Comparison of ENCODE assay signal across 4 cellular contexts in genomic region chr7:108053250-108053649, GRCh38.
A peak's percentile ranks its signal among the peaks of the same experiment; 100 is the strongest.
TF ChIP-seq lines count a peak whose summit lies in the region.

No MANE protein-coding gene starts in this region.

TF ChIP-seq in SK-N-SH, 30 proteins besides CTCF, POLR2A, EP300 and RAD21:
- TF ChIP-seq GABPA (IDR thresholded peaks at IDR 0.05; ENCODE audit: low read depth) (no peak), USF2 (IDR thresholded peaks at IDR 0.05; ENCODE audit: borderline replicate concordance, low read depth, low read length) (no peak), TAF1 (IDR thresholded peaks at IDR 0.05; ENCODE audit: borderline replicate concordance, low read depth, low read length) (no peak), EZH2phosphoT487 (IDR thresholded peaks at IDR 0.05; ENCODE audit: borderline replicate concordance, low read depth) (no peak), REST (IDR thresholded peaks at IDR 0.05; ENCODE audit: low read depth, low read length) (peak; percentile 55; the same call in 1 of the 2 replicates), RFX5 (IDR thresholded peaks at IDR 0.05; ENCODE audit: low read length) (no peak), MEF2A (IDR thresholded peaks at IDR 0.05; ENCODE audit: borderline replicate concordance, low read depth) (no peak), FOXJ3 (CRISPR knock-in tag; IDR thresholded peaks at IDR 0.05) (no peak)

TF ChIP-seq in SK-N-SH treated with all-trans-retinoic acid at 6 μM for 48 hours, 23 proteins besides CTCF, POLR2A, EP300 and RAD21:
- no peak for TF ChIP-seq GLIS3 (CRISPR knock-in tag; IDR thresholded peaks at IDR 0.05)
- TF ChIP-seq, protein P1, sequence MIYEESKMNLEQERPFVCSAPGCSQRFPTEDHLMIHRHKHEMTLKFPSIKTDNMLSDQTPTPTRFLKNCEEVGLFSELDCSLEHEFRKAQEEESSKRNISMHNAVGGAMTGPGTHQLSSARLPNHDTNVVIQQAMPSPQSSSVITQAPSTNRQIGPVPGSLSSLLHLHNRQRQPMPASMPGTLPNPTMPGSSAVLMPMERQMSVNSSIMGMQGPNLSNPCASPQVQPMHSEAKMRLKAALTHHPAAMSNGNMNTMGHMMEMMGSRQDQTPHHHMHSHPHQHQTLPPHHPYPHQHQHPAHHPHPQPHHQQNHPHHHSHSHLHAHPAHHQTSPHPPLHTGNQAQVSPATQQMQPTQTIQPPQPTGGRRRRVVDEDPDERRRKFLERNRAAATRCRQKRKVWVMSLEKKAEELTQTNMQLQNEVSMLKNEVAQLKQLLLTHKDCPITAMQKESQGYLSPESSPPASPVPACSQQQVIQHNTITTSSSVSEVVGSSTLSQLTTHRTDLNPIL (CRISPR knock-in tag; IDR thresholded peaks at IDR 0.05; ENCODE audit: low read depth): no peak
- no peak for TF ChIP-seq ZC3H10 (CRISPR knock-in tag; IDR thresholded peaks at IDR 0.05)
- no peak for TF ChIP-seq POU6F1 (CRISPR knock-in tag; IDR thresholded peaks at IDR 0.05; ENCODE audit: borderline replicate concordance, low read depth)
- TF ChIP-seq ZFP30 (CRISPR knock-in tag; IDR thresholded peaks at IDR 0.05): no peak
- no peak for TF ChIP-seq TOX (CRISPR knock-in tag; IDR thresholded peaks at IDR 0.05; ENCODE audit: borderline replicate concordance)
- TF ChIP-seq TCF4 (CRISPR knock-in tag; IDR thresholded peaks at IDR 0.05; ENCODE audit: borderline replicate concordance): no peak
- no peak for TF ChIP-seq TSHZ2 (CRISPR knock-in tag; IDR thresholded peaks at IDR 0.05)
- no peak for TF ChIP-seq RARB (CRISPR knock-in tag; IDR thresholded peaks at IDR 0.05)
- no peak for TF ChIP-seq ISL1 (CRISPR knock-in tag; IDR thresholded peaks at IDR 0.05)
TF ChIP-seq in SK-N-SH treated with all-trans-retinoic acid at 6 μM for 48 hours: peak in this region for 0.

TF ChIP-seq in HEK293, 187 proteins besides CTCF, POLR2A, EP300 and RAD21:
- TF ChIP-seq REST (tag by site-specific recombination; IDR thresholded peaks at IDR 0.05) (peak; percentile 57; the same call in 1 of the 2 replicates), ZBTB26 (tag by site-specific recombination; optimal IDR thresholded peaks at IDR 0.05) (no peak), ZBTB20 (tag by site-specific recombination; IDR thresholded peaks at IDR 0.05) (no peak), KLF1 (tag by site-specific recombination; IDR thresholded peaks at IDR 0.05) (no peak), ZNF23 (tag by site-specific recombination; IDR thresholded peaks at IDR 0.05; ENCODE audit: borderline replicate concordance) (no peak), ZNF560 (tag by site-specific recombination; IDR thresholded peaks at IDR 0.05; ENCODE audit: borderline replicate concordance) (no peak), ZFHX2 (tag by site-specific recombination; conservative IDR thresholded peaks at IDR 0.05) (no peak)
- TF ChIP-seq, protein P2, sequence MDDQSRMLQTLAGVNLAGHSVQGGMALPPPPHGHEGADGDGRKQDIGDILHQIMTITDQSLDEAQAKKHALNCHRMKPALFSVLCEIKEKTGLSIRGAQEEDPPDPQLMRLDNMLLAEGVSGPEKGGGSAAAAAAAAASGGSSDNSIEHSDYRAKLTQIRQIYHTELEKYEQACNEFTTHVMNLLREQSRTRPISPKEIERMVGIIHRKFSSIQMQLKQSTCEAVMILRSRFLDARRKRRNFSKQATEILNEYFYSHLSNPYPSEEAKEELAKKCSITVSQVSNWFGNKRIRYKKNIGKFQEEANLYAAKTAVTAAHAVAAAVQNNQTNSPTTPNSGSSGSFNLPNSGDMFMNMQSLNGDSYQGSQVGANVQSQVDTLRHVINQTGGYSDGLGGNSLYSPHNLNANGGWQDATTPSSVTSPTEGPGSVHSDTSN (CRISPR knock-in tag; IDR thresholded peaks at IDR 0.05): no peak
TF ChIP-seq in HEK293: peak in this region for 1.

TF ChIP-seq in K562, 482 proteins besides CTCF, POLR2A, EP300 and RAD21:
- TF ChIP-seq ZFP36 (IDR thresholded peaks at IDR 0.05; ENCODE audit: low read depth, low read length, partially characterized antibody): peak; percentile 75
- no peak for TF ChIP-seq DACH1 (IDR thresholded peaks at IDR 0.05; ENCODE audit: partially characterized antibody)
